ENCODE assay signal across 1 cellular context in the genomic region with DNA sequence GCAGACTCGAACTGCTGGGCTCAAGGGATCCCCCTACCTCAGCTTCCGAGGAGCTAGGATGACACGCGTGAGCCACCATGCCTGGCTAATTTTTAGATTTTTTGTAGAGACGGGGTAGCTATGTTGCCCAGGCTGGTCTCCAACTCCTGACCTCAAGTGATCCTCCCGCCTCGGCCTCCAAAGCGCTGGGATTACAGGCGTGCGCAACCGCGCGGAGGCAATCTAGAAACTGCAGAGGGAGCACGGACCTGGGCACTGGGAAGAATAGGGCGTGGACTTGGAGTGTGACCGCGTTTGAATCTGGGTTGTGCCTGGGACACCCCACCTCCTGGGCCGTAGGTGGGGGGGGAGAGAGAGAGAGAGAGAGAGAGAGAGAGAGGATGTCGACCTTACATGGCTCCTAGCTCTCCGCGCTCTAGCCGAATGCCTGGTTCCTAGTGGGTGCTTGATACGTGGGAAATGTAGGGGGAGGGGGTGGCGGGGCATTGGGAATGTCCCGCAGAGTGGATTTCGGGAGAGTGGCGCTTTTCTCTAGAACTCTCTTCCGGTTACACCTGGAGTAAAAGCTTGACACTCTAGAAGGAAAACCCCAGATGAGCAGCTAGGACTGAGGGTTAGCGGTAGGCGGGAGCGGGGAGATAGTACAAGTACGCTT.
TF ChIP-seq lines count a peak whose summit lies in the region.

No MANE protein-coding gene starts in this region.

TF ChIP-seq in H1, 55 proteins besides CTCF, POLR2A, EP300 and RAD21:
- TF ChIP-seq JUND (IDR thresholded peaks at IDR 0.05; ENCODE audit: low read length) (peak; percentile 66; the same call in 1 of the 2 replicates), TAF1 (IDR thresholded peaks at IDR 0.05; ENCODE audit: low read depth, low read length) (0 out of 2 replicates have a peak, but pooled peaks have one; percentile 20), FOSL1 (IDR thresholded peaks at IDR 0.05; ENCODE audit: insufficient read depth, low read depth, low read length) (no peak)
